Comparison of ENCODE assay signal across 32 cellular contexts in genomic region chr11:117564321-117564720, GRCh38.
"Had no signal": no experiment of that assay in that cellular context is flagged by ENCODE, and none has a peak within 500 bp of the region (broad histone marks: within the 10 kb centered on the region; RNA-seq: fewer than 3 reads in every experiment).

No MANE protein-coding gene starts in this region.

- H3K4me3 ChIP-seq: ascending aorta, breast epithelium had no signal

- H3K36me3 ChIP-seq: ascending aorta, breast epithelium, WERI-Rb-1 had no signal

- H3K9me3 Mint-ChIP-seq: activated CD8-positive, alpha-beta T cell treated with anti-CD3 and anti-CD28 coated beads for 36 hours; activated naive CD4-positive, alpha-beta T cell treated with anti-CD3 and anti-CD28 coated beads, Interleukin-2, amount 50 U/mL, for 24 hours; activated naive CD8-positive, alpha-beta T cell treated with anti-CD3 and anti-CD28 coated beads, Interleukin-2, amount 10 ng/mL, durations not matched to agents 7 days and 5 days; activated T-cell treated with anti-CD3 and anti-CD28 coated beads, Interleukin-2, amount 50 U/mL, for 24 hours; activated T-helper 2 cell treated with anti-CD3 and anti-CD28 coated beads, Interferon-gamma antibody, Interleukin-2, Interleukin-4, amounts not matched to agents 10 μg/mL and 5 μg/mL and 100 μg/mL, durations not matched to agents 14 hours and 24 hours and 36 hours; T-cell had no signal

- H3K4me3 Mint-ChIP-seq: activated CD8-positive, alpha-beta T cell treated with anti-CD3 and anti-CD28 coated beads for 36 hours; activated naive CD4-positive, alpha-beta T cell treated with anti-CD3 and anti-CD28 coated beads, Interleukin-2, amount 50 U/mL, for 24 hours; activated naive CD8-positive, alpha-beta T cell treated with anti-CD3 and anti-CD28 coated beads, Interleukin-2, amount 10 ng/mL, durations not matched to agents 7 days and 5 days; activated T-cell treated with anti-CD3 and anti-CD28 coated beads, Interleukin-2, amount 50 U/mL, for 24 hours; T-cell; T-helper 17 cell had no signal

- ATAC-seq: activated CD8-positive, alpha-beta T cell treated with anti-CD3 and anti-CD28 coated beads for 36 hours; PC-3; Right ventricle myocardium inferior; SK-N-SH treated with all-trans-retinoic acid at 6 μM for 48 hours; T-cell; T-helper 17 cell had no signal

- H3K4me1 Mint-ChIP-seq: activated naive CD4-positive, alpha-beta T cell treated with anti-CD3 and anti-CD28 coated beads, Interleukin-2, amount 50 U/mL, for 24 hours; activated naive CD8-positive, alpha-beta T cell treated with anti-CD3 and anti-CD28 coated beads, Interleukin-2, amount 10 ng/mL, durations not matched to agents 7 days and 5 days; T-cell had no signal

- H3K27me3 ChIP-seq: ascending aorta, breast epithelium had no signal

- H3K27ac Mint-ChIP-seq: activated CD8-positive, alpha-beta T cell treated with anti-CD3 and anti-CD28 coated beads for 36 hours; activated naive CD4-positive, alpha-beta T cell treated with anti-CD3 and anti-CD28 coated beads, Interleukin-2, amount 50 U/mL, for 24 hours; activated naive CD8-positive, alpha-beta T cell treated with anti-CD3 and anti-CD28 coated beads, Interleukin-2, amount 10 ng/mL, durations not matched to agents 7 days and 5 days; activated T-cell treated with anti-CD3 and anti-CD28 coated beads, Interleukin-2, amount 50 U/mL, for 24 hours; activated T-helper 2 cell treated with anti-CD3 and anti-CD28 coated beads, Interferon-gamma antibody, Interleukin-2, Interleukin-4, amounts not matched to agents 10 μg/mL and 5 μg/mL and 100 μg/mL, durations not matched to agents 14 hours and 24 hours and 36 hours; T-cell; T-helper 17 cell had no signal

- H3K36me3 Mint-ChIP-seq: activated naive CD4-positive, alpha-beta T cell treated with anti-CD3 and anti-CD28 coated beads, Interleukin-2, amount 50 U/mL, for 24 hours; activated naive CD8-positive, alpha-beta T cell treated with anti-CD3 and anti-CD28 coated beads, Interleukin-2, amount 10 ng/mL, durations not matched to agents 7 days and 5 days; T-cell had no signal

- DNase-seq: activated CD4-positive, alpha-beta T cell treated with anti-CD3 and anti-CD28 coated beads for 1 hour; activated CD4-positive, alpha-beta T cell treated with anti-CD3 and anti-CD28 coated beads for 48 hours; activated CD4-positive, CD25-positive, alpha-beta regulatory T cell; activated CD8-positive, alpha-beta T cell treated with anti-CD3 and anti-CD28 coated beads for 36 hours; activated gamma-delta T cell; activated naive CD4-positive, alpha-beta T cell treated with Interleukin-2 at 50 U/mL for 16 hours; activated naive CD8-positive, alpha-beta T cell treated with anti-CD3 and anti-CD28 coated beads, Interleukin-2, amount 10 ng/mL, durations not matched to agents 7 days and 5 days; activated T-cell treated with anti-CD3 and anti-CD28 coated beads, Interleukin-2, amount 50 U/mL, for 24 hours; KG1; MM.1S; MV-4-11; NCI-H1092; NCI-H1436 treated with DMSO at 0.1 percent for 48 hours; NCI-H1694 treated with DMSO at 0.1 percent for 48 hours; NCI-H2029; NCI-H2171 treated with DMSO at 0.1 percent for 48 hours; NCI-H2227 treated with DMSO at 0.1 percent for 48 hours; NCI-H446; NCI-H510A treated with DMSO at 0.1 percent for 48 hours; PC-3; SIG-M5; T-cell; T-helper 17 cell; T-helper 9 cell; WERI-Rb-1 had no signal

- H3K4me1 ChIP-seq: ascending aorta, breast epithelium had no signal

- H3K27ac ChIP-seq: ascending aorta, breast epithelium, RWPE1, WERI-Rb-1 had no signal

- H3K9me3 ChIP-seq: ascending aorta, breast epithelium had no signal

- H3K27me3 Mint-ChIP-seq: activated naive CD8-positive, alpha-beta T cell treated with anti-CD3 and anti-CD28 coated beads, Interleukin-2, amount 10 ng/mL, durations not matched to agents 7 days and 5 days had no signal
